Comparison of ENCODE assay signal across 13 cellular contexts in the genomic region with DNA sequence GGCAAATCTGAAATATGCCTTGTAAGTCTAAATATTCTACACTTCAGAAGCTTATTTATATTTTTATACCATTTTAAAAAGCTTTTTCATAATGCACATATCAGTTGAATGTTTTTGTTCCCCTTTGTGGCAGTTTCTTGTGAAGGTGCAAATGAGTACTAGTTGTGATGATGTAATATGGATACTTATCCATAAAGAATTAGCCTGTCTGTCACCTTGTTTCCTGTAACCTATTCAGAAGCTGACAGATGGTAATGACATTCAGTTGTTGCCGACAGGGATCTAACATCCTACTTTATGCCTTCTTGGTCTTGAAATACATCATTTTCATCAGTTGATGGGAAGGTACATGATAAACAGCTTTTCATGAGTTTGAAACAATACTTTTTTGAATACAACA. TPM values are rescaled to one million over a fixed set of nuclear protein-coding genes. Genes with fewer than 3 reads are reported as not detected.
DNase-seq lines count a peak whose midpoint lies in the region; ATAC-seq and TF ChIP-seq lines count a peak whose summit lies in the region.
"Had no signal": no experiment of that assay in that cellular context is flagged by ENCODE, and none has a peak within 500 bp of the region (broad histone marks: within the 10 kb centered on the region; RNA-seq: fewer than 3 reads in every experiment).

No MANE protein-coding gene starts in this region.

- H3K4me3 ChIP-seq in coronary artery, result no peak overlapping the region
- H3K4me3 ChIP-seq: body of pancreas, vagina had no signal

- H3K9me3 Mint-ChIP-seq in stimulated activated naive CD8-positive, alpha-beta T cell treated with anti-CD3 and anti-CD28 coated beads, Interleukin-15, Interleukin-2, amounts not matched to agents 100 ng/mL and 50 ng/mL, for 24 hours, result no peaks in the 10 kb centered on the region
- H3K9me3 Mint-ChIP-seq in endothelial cell (ENCODE audit: unreplicated experiment) (no peaks in the 10 kb centered on the region), CD14-positive monocyte (peaks cover 0 to 4% (median 0%) of the 10 kb centered on the region in 7 donors)
- H3K9me3 Mint-ChIP-seq: CD4-positive, alpha-beta memory T cell had no signal

- TF ChIP-seq CTCF in endothelial cell (IDR thresholded peaks at IDR 0.05; ENCODE audit: unreplicated experiment), result no peak
- TF ChIP-seq CTCF in coronary artery (IDR thresholded peaks at IDR 0.05), result no peak
- TF ChIP-seq CTCF in CD14-positive monocyte (IDR thresholded peaks at IDR 0.05), result no peak

- peak overlapping the region; percentile 35 for H3K4me3 Mint-ChIP-seq in stimulated activated naive CD8-positive, alpha-beta T cell treated with anti-CD3 and anti-CD28 coated beads, Interleukin-15, Interleukin-2, amounts not matched to agents 100 ng/mL and 50 ng/mL, for 24 hours
- H3K4me3 Mint-ChIP-seq in endothelial cell (ENCODE audit: unreplicated experiment), result peak overlapping the region; percentile 77
- H3K4me3 Mint-ChIP-seq in CD14-positive monocyte, result no peak overlapping the region

- H3K27ac Mint-ChIP-seq in stimulated activated naive CD8-positive, alpha-beta T cell treated with anti-CD3 and anti-CD28 coated beads, Interleukin-15, Interleukin-2, amounts not matched to agents 100 ng/mL and 50 ng/mL, for 24 hours, result no peak overlapping the region
- H3K27ac Mint-ChIP-seq in endothelial cell (ENCODE audit: unreplicated experiment) (peak overlapping the region; percentile 100), CD14-positive monocyte (peak overlapping the region in 1 of 7 donors; percentile 73)

- no peaks in the 10 kb centered on the region for H3K27me3 Mint-ChIP-seq in stimulated activated naive CD8-positive, alpha-beta T cell treated with anti-CD3 and anti-CD28 coated beads, Interleukin-15, Interleukin-2, amounts not matched to agents 100 ng/mL and 50 ng/mL, for 24 hours
- H3K27me3 Mint-ChIP-seq in endothelial cell (ENCODE audit: unreplicated experiment), result peaks cover 2% of the 10 kb centered on the region
- H3K27me3 Mint-ChIP-seq in CD14-positive monocyte (ENCODE audit: low read depth in 3 of 3), result peaks cover 0 to 2% (median 1%) of the 10 kb centered on the region in 3 donors
- H3K27me3 Mint-ChIP-seq: CD4-positive, alpha-beta memory T cell had no signal

- peaks cover 15% of the 10 kb centered on the region for H3K36me3 Mint-ChIP-seq in stimulated activated naive CD8-positive, alpha-beta T cell treated with anti-CD3 and anti-CD28 coated beads, Interleukin-15, Interleukin-2, amounts not matched to agents 100 ng/mL and 50 ng/mL, for 24 hours (ENCODE audit: low read depth)
- H3K36me3 Mint-ChIP-seq in endothelial cell (ENCODE audit: low read depth, unreplicated experiment) (peaks cover 8% of the 10 kb centered on the region), CD14-positive monocyte (peaks cover 2 to 16% of the 10 kb centered on the region in 2 donors)

- intact Hi-C loops in CD14-positive monocyte (cut with micrococcal nuclease), result loop anchor here in 1 of 2 donors (10.0 kb wide), 1 partner anchor 311 kb away; the partner anchor contains the start of gene EIF3M

- H3K27ac ChIP-seq in coronary artery, result no peak overlapping the region
- H3K27ac ChIP-seq: vagina had no signal

- DNase-seq in stimulated activated naive CD8-positive, alpha-beta T cell treated with anti-CD3 and anti-CD28 coated beads, Interleukin-15, Interleukin-2, amounts not matched to agents 100 U/mL and 50 U/mL, for 24 hours, result no peak
- DNase-seq in NCI-H82 (lab: John Stamatoyannopoulos, UW), result peak; percentile 52
- DNase-seq in endothelial cell (ENCODE audit: low spot score), result no peak
- DNase-seq in coronary artery (ENCODE audit: low spot score), result no peak
- no peak for DNase-seq in NCI-H345 treated with DMSO at 0.1 percent for 48 hours (lab: John Stamatoyannopoulos, UW; ENCODE audit: unreplicated experiment)
- no peak for DNase-seq in CD14-positive monocyte (ENCODE audit: low spot score)
- DNase-seq: activated CD8-positive, alpha-beta memory T cell treated with anti-CD3 and anti-CD28 coated beads, Interleukin-2, amount 50 U/mL, for 4 hours; body of pancreas; CD4-positive, alpha-beta memory T cell; NCI-H1092 had no signal

- ATAC-seq in stimulated activated naive CD8-positive, alpha-beta T cell treated with anti-CD3 and anti-CD28 coated beads, Interleukin-15, Interleukin-2, amounts not matched to agents 100 U/mL and 50 U/mL, for 24 hours, result no peak
- no peak for ATAC-seq in HG03520 (IDR thresholded peaks at IDR 0.05; ENCODE audit: unreplicated experiment)
- ATAC-seq: body of pancreas had no signal

- H3K4me1 Mint-ChIP-seq in stimulated activated naive CD8-positive, alpha-beta T cell treated with anti-CD3 and anti-CD28 coated beads, Interleukin-15, Interleukin-2, amounts not matched to agents 100 ng/mL and 50 ng/mL, for 24 hours (ENCODE audit: low read depth), result peaks cover 60% of the 10 kb centered on the region
- H3K4me1 Mint-ChIP-seq in endothelial cell (ENCODE audit: unreplicated experiment) (peaks cover 51% of the 10 kb centered on the region), CD14-positive monocyte (peaks cover 34% of the 10 kb centered on the region)

RNA-seq across cellular contexts. Expression of gene QSER1, which starts 2.9 kb away (rescaled TPM):
- total RNA-seq in endothelial cell (ENCODE audit: unreplicated experiment), result 57.4 TPM
- polyA plus RNA-seq in CD14-positive monocyte, result 1 to 10 TPM; 1.1 to 2.5 TPM

Comparison
In these comparisons a context has a peak if more than half of its experiments do, and no peak if none do; other contexts are left out.
1. H3K4me3 Mint-ChIP-seq: peak in stimulated activated naive CD8-positive, alpha-beta T cell treated with anti-CD3 and anti-CD28 coated beads, Interleukin-15, Interleukin-2, amounts not matched to agents 100 ng/mL and 50 ng/mL, for 24 hours (single experiment) and endothelial cell (single experiment); none in CD14-positive monocyte (0 of 2).